Comparison of ENCODE assay signal across 8 cellular contexts in the genomic region with DNA sequence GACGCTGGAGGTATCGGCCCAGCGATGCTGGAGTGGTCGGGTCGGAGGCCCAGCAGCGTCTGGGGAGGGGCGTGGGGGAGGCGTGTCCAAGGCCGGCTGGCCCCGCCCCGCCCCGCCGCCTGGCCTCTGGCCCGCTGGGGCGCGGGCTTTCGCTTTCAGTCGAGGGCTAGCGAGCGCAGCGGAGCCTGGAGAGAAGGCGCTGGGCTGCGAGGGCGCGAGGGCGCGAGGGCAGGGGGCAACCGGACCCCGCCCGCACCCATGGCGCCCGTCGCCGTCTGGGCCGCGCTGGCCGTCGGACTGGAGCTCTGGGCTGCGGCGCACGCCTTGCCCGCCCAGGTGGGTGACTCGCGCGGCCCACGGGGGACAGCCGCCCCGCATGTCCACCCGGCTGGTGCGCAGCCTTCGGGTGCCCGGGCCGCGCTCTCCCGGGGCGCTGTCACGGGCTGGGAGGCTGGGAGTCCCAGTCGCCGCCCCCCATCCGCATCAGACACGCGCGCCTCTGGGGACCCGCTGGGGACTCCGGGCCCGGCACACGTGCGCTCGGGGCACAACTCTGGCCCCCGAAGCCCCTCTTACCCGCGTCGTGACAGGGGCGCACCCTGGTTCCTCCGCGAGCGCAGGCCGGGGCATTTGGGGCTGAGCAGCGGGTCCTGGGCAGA. TPM values are rescaled to one million over a fixed set of nuclear protein-coding genes. Genes with fewer than 3 reads are reported as not detected.
DNase-seq lines count a peak whose midpoint lies in the region; ATAC-seq, FAIRE-seq and TF ChIP-seq lines count a peak whose summit lies in the region.

A gene (plus strand): TSS at position 158 of the 659 bp plus-strand sequence. CDS start 101 bp downstream, at position 259.

- H3K79me2 ChIP-seq in GM23248 (ENCODE audit: insufficient read depth): no peaks in the 10 kb centered on the region
- no peaks in the 10 kb centered on the region for H3K79me2 ChIP-seq in PC-9 (ENCODE audit: low read depth)

- H3K9me2 ChIP-seq in GM23248 (ENCODE audit: insufficient read depth): no peaks in the 10 kb centered on the region
- no peaks in the 10 kb centered on the region for H3K9me2 ChIP-seq in PC-9 (ENCODE audit: insufficient read depth)

- H3K36me3 ChIP-seq in GM23248 (ENCODE audit: low read depth) (no peaks in the 10 kb centered on the region), PC-9 (ENCODE audit: low read depth) (no peaks in the 10 kb centered on the region), ovary (no peaks in the 10 kb centered on the region), uterus (no peaks in the 10 kb centered on the region)

- no peak for TF ChIP-seq CTCF in PC-9 (conservative IDR thresholded peaks at IDR 0.05)
- no peak for TF ChIP-seq CTCF in ovary (IDR thresholded peaks at IDR 0.05)
- no peak for TF ChIP-seq CTCF in uterus (IDR thresholded peaks at IDR 0.05)

- peak within 1 kb of the TSS; percentile 73 for H3K4me3 ChIP-seq in GM23248
- peak within 1 kb of the TSS; percentile 43; the same call in 1 of the 2 replicates for H3K4me3 ChIP-seq in PC-9
- H3K4me3 ChIP-seq in ovary: peak within 1 kb of the TSS; percentile 58
- H3K4me3 ChIP-seq in uterus: peak within 1 kb of the TSS; percentile 58 to 72

- POLR2A ChIA-PET in PC-9 (lab: Charles Lee; ENCODE audit: unreplicated experiment): no interaction called here

- no peaks in the 10 kb centered on the region for H4K20me1 ChIP-seq in GM23248 (ENCODE audit: insufficient read depth)
- H4K20me1 ChIP-seq in PC-9 (ENCODE audit: insufficient read depth): no peaks in the 10 kb centered on the region

- H3K9ac ChIP-seq in GM23248: peak within 1 kb of the TSS; percentile 63

- intact Hi-C loops in PC-9 (cut with micrococcal nuclease; ENCODE audit: unreplicated experiment) (no loop called here), ovary (cut with DNase I) (no loop called here), uterus (cut with DNase I; ENCODE audit: low total_unique reads) (no loop called here)

- no TSS peak for BruUV-seq in PC-9 (replicated peaks; lab: Mats Ljungman, UMichigan)

- in situ Hi-C loops in GM23248 (cut with MboI): no loop called here

- H3K4me2 ChIP-seq in GM23248 (ENCODE audit: unreplicated experiment) (peak within 1 kb of the TSS; percentile 74), PC-9 (peak within 1 kb of the TSS; percentile 53)

- no peak for TF ChIP-seq EP300 in ovary (IDR thresholded peaks at IDR 0.05)

- H2AFZ ChIP-seq in GM23248 (peak within 1 kb of the TSS; percentile 65), PC-9 (no peak within 1 kb of the TSS)

- H3K27ac ChIP-seq in GM23248 (no peak within 1 kb of the TSS), PC-9 (no peak within 1 kb of the TSS), ovary (peak within 1 kb of the TSS; percentile 26 to 71), uterus (peak within 1 kb of the TSS; percentile 76 to 84)

- CTCF ChIA-PET in PC-9 (lab: Charles Lee): no interaction called here

- no peaks in the 10 kb centered on the region for H3F3A ChIP-seq in GM23248 (ENCODE audit: insufficient read depth)
- H3F3A ChIP-seq in PC-9 (ENCODE audit: insufficient read depth, low read depth): peaks cover 5% of the 10 kb centered on the region; the same call in 1 of the 2 replicates

- no peak for ATAC-seq in HG02973 (IDR thresholded peaks at IDR 0.05; ENCODE audit: unreplicated experiment)

- WGBS in GM23248 (ENCODE audit: low coverage in 1 of 2, low lambda C conversion rate in 2 of 2, missing lambda C conversion rate in 2 of 2), 2 experiments: 2 to 6% methylated on average over 34 of the region's 79 CpGs
- WGBS in ovary, 3 donors: 1 to 2% (median 1%) methylated on average over 64 to 79 of the region's 79 CpGs

- no peak for FAIRE-seq in frontal cortex (lab: Jason Lieb, UNC)

- TF ChIP-seq POLR2A in ovary (IDR thresholded peaks at IDR 0.05) (peak; percentile 78), uterus (IDR thresholded peaks at IDR 0.05) (peak; percentile 84 to 91)

- peak; percentile 89 for DNase-seq in GM03348 (ENCODE audit: low spot score)
- DNase-seq in GM23248: peak; percentile 65
- DNase-seq in PC-9: peak in 1 of 2 experiments; percentile 55
- DNase-seq in activated effector memory CD4-positive, alpha-beta T cell treated with anti-CD3 and anti-CD28 coated beads, Interleukin-2, amount 50 U/mL, for 16 hours: peak; percentile 91
- DNase-seq in frontal cortex (ENCODE audit: low spot score in 2 of 2): peak; percentile 62 to 75
- peak; percentile 72 to 83 (median 78) for DNase-seq in ovary
- DNase-seq in uterus: peak in 1 of 2 donors; percentile 73

- peaks cover 6% of the 10 kb centered on the region for H3K4me1 ChIP-seq in GM23248 (ENCODE audit: insufficient read depth)
- H3K4me1 ChIP-seq in PC-9 (replicated peaks; ENCODE audit: insufficient read depth): peaks cover 22% of the 10 kb centered on the region
- peaks cover 19% of the 10 kb centered on the region for H3K4me1 ChIP-seq in ovary (ENCODE audit: insufficient read depth)
- peaks cover 0 to 12% of the 10 kb centered on the region in 2 donors for H3K4me1 ChIP-seq in uterus

- H3K9me3 ChIP-seq in GM23248 (ENCODE audit: low read depth) (no peaks in the 10 kb centered on the region), PC-9 (ENCODE audit: insufficient read depth, low read depth) (no peaks in the 10 kb centered on the region), ovary (no peaks in the 10 kb centered on the region), uterus (no peaks in the 10 kb centered on the region)

- no peaks in the 10 kb centered on the region for H3K27me3 ChIP-seq in GM23248 (replicated peaks; ENCODE audit: insufficient read depth)
- no peaks in the 10 kb centered on the region for H3K27me3 ChIP-seq in PC-9 (ENCODE audit: insufficient read depth, low read depth)
- no peaks in the 10 kb centered on the region for H3K27me3 ChIP-seq in ovary
- H3K27me3 ChIP-seq in uterus: no peaks in the 10 kb centered on the region

RNA-seq across cellular contexts. Expression of the gene that starts here (rescaled TPM):
- 0.25 and 2.9 TPM in 2 replicates for total RNA-seq in GM23248 (2014; rRNA removed; shearing (Covaris generic))
- polyA plus RNA-seq in GM23248 (2016; fragmentation: Nextera tagmentation; extraction: Ambion mirVana) (1.1 and 1.3 TPM in 2 replicates), ovary (10 to 100 TPM; 10.3 to 14.3 TPM)
- total RNA-seq in PC-9 (2021) (2.7 and 3.3 TPM in 2 replicates), frontal cortex (2.0 TPM), ovary (10 to 100 TPM; 11.4 to 27.6 (median 21.6) TPM), uterus (10 to 100 TPM in 3 of 4 donors, 1 to 10 TPM in 1; 8.8 to 53.4 (median 24.2) TPM)

Comparison
In these comparisons a context has a peak if more than half of its experiments do, and no peak if none do; other contexts are left out.
1. H3K27ac ChIP-seq: peak in ovary (2 of 2) and uterus (2 of 2); none in GM23248 (single experiment) and PC-9 (single experiment).
2. Peak in every context shown above with its lines, with median percentiles within 50 percentile points of each other: H3K4me3 ChIP-seq.